ENCODE assay signal across 9 cellular contexts in the genomic region with DNA sequence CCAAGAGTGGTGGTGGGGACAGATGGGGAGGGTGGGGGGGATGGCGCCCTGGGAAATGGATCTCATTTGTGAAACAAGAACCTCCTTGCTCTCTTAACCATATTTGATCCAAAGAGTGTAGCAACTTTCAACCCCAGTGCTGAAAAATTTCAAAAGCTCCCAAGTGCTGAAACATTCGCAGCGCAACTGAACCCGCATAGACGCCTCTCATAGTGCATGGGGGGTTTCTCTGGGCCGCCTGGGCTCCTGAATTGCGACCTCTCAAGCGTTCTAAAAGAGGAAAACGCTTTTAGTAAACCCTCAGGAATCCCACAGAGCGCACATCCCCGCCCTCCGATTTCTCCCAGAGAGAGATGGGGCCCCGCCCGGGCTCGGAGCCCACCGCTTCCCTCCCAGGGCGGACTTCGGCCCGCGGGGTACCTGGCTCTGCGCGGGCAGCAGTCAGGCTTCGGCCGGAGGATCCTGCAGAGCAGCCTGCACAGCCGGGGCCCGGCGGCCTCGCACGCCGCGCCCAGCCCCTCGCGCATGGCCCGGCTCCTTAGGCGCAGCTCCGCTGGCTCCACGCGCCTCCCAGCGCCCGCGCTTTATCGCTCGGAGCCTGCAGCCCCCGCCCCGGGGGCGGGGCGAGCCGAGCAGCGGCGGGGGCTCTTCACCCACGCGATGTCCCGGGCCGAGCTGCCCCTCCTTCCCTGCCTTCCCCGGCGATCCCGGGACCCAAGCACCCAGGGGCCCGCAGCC. TPM values are rescaled to one million over a fixed set of nuclear protein-coding genes. Genes with fewer than 3 reads are reported as not detected.
DNase-seq lines count a peak whose midpoint lies in the region; ATAC-seq, FAIRE-seq and TF ChIP-seq lines count a peak whose summit lies in the region.
"Had no signal": no experiment of that assay in that cellular context is flagged by ENCODE, and none has a peak within 500 bp of the region (broad histone marks: within the 10 kb centered on the region; RNA-seq: fewer than 3 reads in every experiment).

No MANE protein-coding gene starts in this region.

- H3K4me3 ChIP-seq in body of pancreas (no peak overlapping the region), HepG2 (replicated peaks in 1 of 3; ENCODE audit: insufficient read depth in 1 of 3, low read depth in 2 of 3, low read length in 3 of 3) (peak overlapping the region in 1 of 3 experiments; percentile 16; a peak in 1 of 6 replicates), tibial artery (peak overlapping the region; percentile 25 to 46)

- H3K27ac ChIP-seq in body of pancreas, result no peak overlapping the region
- H3K27ac ChIP-seq in HepG2 (ENCODE audit: extremely low read length, insufficient read depth, low read length), result no peak overlapping the region
- H3K27ac ChIP-seq in tibial artery, result no peak overlapping the region

- BruUV-seq in HepG2 (replicated peaks; lab: Mats Ljungman, UMichigan), result no TSS peak

- H3K9me3 Mint-ChIP-seq in activated naive CD4-positive, alpha-beta T cell treated with anti-CD3 and anti-CD28 coated beads, Interleukin-2, amount 10 ng/mL, durations not matched to agents 7 days and 5 days, result no peaks in the 10 kb centered on the region

- H3K4me1 Mint-ChIP-seq in activated naive CD4-positive, alpha-beta T cell treated with anti-CD3 and anti-CD28 coated beads, Interleukin-2, amount 10 ng/mL, durations not matched to agents 7 days and 5 days, result peaks cover 5% of the 10 kb centered on the region

- no peaks in the 10 kb centered on the region for H3K9me3 ChIP-seq in body of pancreas
- H3K9me3 ChIP-seq in HepG2 (ENCODE audit: low read length), result no peaks in the 10 kb centered on the region
- no peaks in the 10 kb centered on the region for H3K9me3 ChIP-seq in tibial artery

- no peaks in the 10 kb centered on the region for H4K20me1 ChIP-seq in HepG2 (ENCODE audit: insufficient read depth, low read length)

- no peaks in the 10 kb centered on the region for H3K79me2 ChIP-seq in HepG2 (ENCODE audit: insufficient read depth, low read length)

- H3K4me2 ChIP-seq in HepG2 (ENCODE audit: low read depth, low read length), result peak overlapping the region; percentile 45; the same call in 1 of the 2 replicates

- WGBS in body of pancreas, 2 donors, result 4 to 16% methylated on average over 7 to 49 of the region's 58 CpGs
- WGBS in HepG2 (ENCODE audit: low lambda C conversion rate), result 46% methylated on average over 13 of the region's 58 CpGs

- H3K36me3 ChIP-seq in body of pancreas (replicated peaks in 1 of 2; ENCODE audit: insufficient read depth in 1 of 2, low read depth in 2 of 2) (no peaks in the 10 kb centered on the region), HepG2 (replicated peaks in 1 of 2; ENCODE audit: control insufficient read depth in 1 of 2, insufficient read depth in 2 of 2, low read length in 2 of 2) (no peaks in the 10 kb centered on the region), tibial artery (no peaks in the 10 kb centered on the region)

- TF ChIP-seq POLR2A in body of pancreas (IDR thresholded peaks at IDR 0.05), result no peak
- no peak for TF ChIP-seq POLR2A in HepG2 (IDR thresholded peaks at IDR 0.05; ENCODE audit: insufficient read depth in 1 of 2, low read depth in 2 of 2, low read length in 2 of 2)

- intact Hi-C loops in body of pancreas (cut with DNase I) (loop anchor here (10.0 kb wide), 1 partner anchor 451 kb away; no protein-coding TSS in a partner anchor), HepG2 (cut with micrococcal nuclease; ENCODE audit: unreplicated experiment) (no loop called here), tibial artery (cut with DNase I; ENCODE audit: low total_unique reads) (no loop called here)

- H3K27ac Mint-ChIP-seq in activated naive CD4-positive, alpha-beta T cell treated with anti-CD3 and anti-CD28 coated beads, Interleukin-2, amount 10 ng/mL, durations not matched to agents 7 days and 5 days, result no peak overlapping the region

- TF ChIP-seq RAD21 in HepG2 (CRISPR knock-in tag; IDR thresholded peaks at IDR 0.05), result no peak

- in situ Hi-C loops in HepG2 (cut with HindIII; ENCODE audit: extremely low pct_ligation_motif_present, low pct_unique_long_range_greater_than_20kb), result no loop called here

- FAIRE-seq in HepG2 (lab: Jason Lieb, UNC), result no peak
- FAIRE-seq: G401.6 had no signal

- H3K9ac ChIP-seq in HepG2 (ENCODE audit: insufficient read depth, low read depth, low read length), result no peak overlapping the region

- H3K27me3 ChIP-seq in body of pancreas, result peaks cover 0 to 12% of the 10 kb centered on the region in 2 donors
- peaks cover 0 to 13% of the 10 kb centered on the region in 2 experiments; a peak in 3 of 5 replicates for H3K27me3 ChIP-seq in HepG2 (ENCODE audit: control insufficient read depth in 1 of 2, insufficient read depth in 2 of 2, low read length in 2 of 2)
- peaks cover 0 to 22% of the 10 kb centered on the region in 2 donors for H3K27me3 ChIP-seq in tibial artery

- ATAC-seq in body of pancreas (peak; percentile 67), HepG2 (peak; percentile 54), GM21737 (IDR thresholded peaks at IDR 0.05; ENCODE audit: unreplicated experiment) (no peak)

- H3K36me3 Mint-ChIP-seq in activated naive CD4-positive, alpha-beta T cell treated with anti-CD3 and anti-CD28 coated beads, Interleukin-2, amount 10 ng/mL, durations not matched to agents 7 days and 5 days, result no peaks in the 10 kb centered on the region

- H3K4me1 ChIP-seq in body of pancreas, result peaks cover 11% of the 10 kb centered on the region
- peaks cover 26% of the 10 kb centered on the region for H3K4me1 ChIP-seq in HepG2 (ENCODE audit: insufficient read depth, low read length)
- H3K4me1 ChIP-seq in tibial artery, result peaks cover 0 to 13% (median 12%) of the 10 kb centered on the region in 4 donors

- H2AFZ ChIP-seq in HepG2 (ENCODE audit: low read length), result no peak overlapping the region

- H3K4me3 Mint-ChIP-seq in activated naive CD4-positive, alpha-beta T cell treated with anti-CD3 and anti-CD28 coated beads, Interleukin-2, amount 10 ng/mL, durations not matched to agents 7 days and 5 days, result peak overlapping the region; percentile 19

- peaks cover 81% of the 10 kb centered on the region for H3K27me3 Mint-ChIP-seq in activated naive CD4-positive, alpha-beta T cell treated with anti-CD3 and anti-CD28 coated beads, Interleukin-2, amount 10 ng/mL, durations not matched to agents 7 days and 5 days

- no peak for DNase-seq in activated naive CD4-positive, alpha-beta T cell treated with anti-CD3 and anti-CD28 coated beads, Interleukin-2, amount 10 ng/mL, durations not matched to agents 7 days and 5 days
- DNase-seq in activated naive CD4-positive, alpha-beta T cell (lab: John Stamatoyannopoulos, UW), result no peak
- DNase-seq in body of pancreas (peak in 1 of 4 donors; percentile 30), HepG2 (ENCODE audit: low spot score) (no peak), tibial artery (no peak), SHP77 (lab: John Stamatoyannopoulos, UW) (no peak), NCI-H2196 (lab: John Stamatoyannopoulos, UW; ENCODE audit: unreplicated experiment) (no peak)

- CTCF ChIA-PET in activated naive CD4-positive, alpha-beta T cell treated with anti-CD3 and anti-CD28 coated beads, Interleukin-2, amount 10 ng/mL, durations not matched to agents 7 days and 5 days (lab: Charles Lee), result interaction anchor here (1.1 to 1.9 kb wide), 3 partner anchors 12 to 86 kb away, joined by 3 to 9 read pairs (median 7); no protein-coding TSS in a partner anchor
- CTCF ChIA-PET in HepG2 (lab: Yijun Ruan, JAX; ENCODE audit: low intra/inter-chr PET ratio, low total read pairs), result no interaction called here

- TF ChIP-seq CTCF in body of pancreas (IDR thresholded peaks at IDR 0.05), result no peak
- TF ChIP-seq CTCF in HepG2 (CRISPR knock-in tag; IDR thresholded peaks at IDR 0.05), result no peak
- TF ChIP-seq CTCF in tibial artery (IDR thresholded peaks at IDR 0.05), result no peak

- POLR2A ChIA-PET in HepG2 (lab: Yijun Ruan, JAX), result no interaction called here

- TF ChIP-seq EP300 in HepG2 (IDR thresholded peaks at IDR 0.05; ENCODE audit: low read depth in 2 of 2, low read length in 2 of 2), result no peak
- TF ChIP-seq EP300 in HepG2 (CRISPR knock-in tag; IDR thresholded peaks at IDR 0.05; ENCODE audit: borderline replicate concordance), result no peak

TF ChIP-seq in HepG2, 621 proteins besides CTCF, POLR2A, EP300 and RAD21 (continues in another document):
- no peak for TF ChIP-seq ZNF282 (IDR thresholded peaks at IDR 0.05; ENCODE audit: partially characterized antibody)
- no peak for TF ChIP-seq MED13 (CRISPR knock-in tag; IDR thresholded peaks at IDR 0.05)
- TF ChIP-seq KDM4B (CRISPR knock-in tag; IDR thresholded peaks at IDR 0.05), result no peak
- TF ChIP-seq, protein P1, sequence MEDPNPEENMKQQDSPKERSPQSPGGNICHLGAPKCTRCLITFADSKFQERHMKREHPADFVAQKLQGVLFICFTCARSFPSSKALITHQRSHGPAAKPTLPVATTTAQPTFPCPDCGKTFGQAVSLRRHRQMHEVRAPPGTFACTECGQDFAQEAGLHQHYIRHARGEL (CRISPR knock-in tag; IDR thresholded peaks at IDR 0.05), result no peak
- TF ChIP-seq TMF1 (CRISPR knock-in tag; IDR thresholded peaks at IDR 0.05; ENCODE audit: low read depth), result no peak
- no peak for TF ChIP-seq PAF1 (CRISPR knock-in tag; IDR thresholded peaks at IDR 0.05)
- TF ChIP-seq ZNF263 (CRISPR knock-in tag; IDR thresholded peaks at IDR 0.05), result no peak

RNA-seq across cellular contexts. Expression of a gene that starts 7.0 kb away (rescaled TPM):
- total RNA-seq in body of pancreas, result under 1 TPM; 0.26 to 0.33 TPM
- 0.02 TPM in 1 of 2 replicates, not detected in the other for total RNA-seq in HepG2 (2016; rRNA removed; fragmentation: Illumina TruSeq; extraction: Trizol)
- total RNA-seq in HepG2 (2016; cell fraction: cytosol; rRNA removed; fragmentation: Illumina TruSeq; extraction: Trizol; ENCODE audit: low read depth), result not detected in 2 replicates
- not detected in 2 replicates for total RNA-seq in HepG2 (2016; cell fraction: insoluble cytoplasmic fraction; rRNA removed; fragmentation: Illumina TruSeq; extraction: Trizol)
- not detected in 2 replicates for total RNA-seq in HepG2 (2016; cell fraction: membrane; rRNA removed; fragmentation: Illumina TruSeq; extraction: Trizol)
- not detected in 2 replicates for total RNA-seq in HepG2 (2016; cell fraction: nucleus; rRNA removed; fragmentation: Illumina TruSeq; extraction: Trizol)
- polyA plus RNA-seq in HepG2 (2011; rRNA removed), result 0.03 TPM in 1 of 2 replicates, not detected in the other
- not detected in 2 replicates for polyA plus RNA-seq in HepG2 (2011; cell fraction: cytosol; rRNA removed)
- polyA plus RNA-seq in HepG2 (2011; cell fraction: nucleus; rRNA removed), result not detected in 2 replicates
- not detected in 2 replicates for polyA plus RNA-seq in HepG2 (2012)
- not detected in 2 replicates for polyA plus RNA-seq in HepG2 (2016; cell fraction: cytosol; fragmentation: Illumina TruSeq; extraction: Trizol; ENCODE audit: low read depth)
- polyA plus RNA-seq in HepG2 (2016; cell fraction: insoluble cytoplasmic fraction; fragmentation: Illumina TruSeq; extraction: Trizol; ENCODE audit: low read depth), result not detected in 2 replicates
- polyA plus RNA-seq in HepG2 (2016; cell fraction: membrane; fragmentation: Illumina TruSeq; extraction: Trizol; ENCODE audit: low read depth), result not detected in 2 replicates
- polyA plus RNA-seq in HepG2 (2016; cell fraction: nucleus; fragmentation: Illumina TruSeq; extraction: Trizol; ENCODE audit: insufficient read depth, low read depth), result not detected in 2 replicates
- not detected in 2 replicates for polyA minus RNA-seq in HepG2 (2011; rRNA and poly(A)+ RNA removed; ENCODE audit: low replicate concordance)
- not detected in 2 replicates for polyA minus RNA-seq in HepG2 (2011; cell fraction: cytosol; rRNA and poly(A)+ RNA removed)
- polyA minus RNA-seq in HepG2 (2011; cell fraction: nucleus; rRNA and poly(A)+ RNA removed), result not detected in 2 replicates

Comparison
In these comparisons a context has a peak if more than half of its experiments do, and no peak if none do; other contexts are left out.
1. H3K4me3 ChIP-seq: peak in tibial artery (2 of 2); none in body of pancreas (0 of 2).